ENCODE assay signal across 31 cellular contexts in genomic region chr22:26056455-26056854, GRCh38.
"Had no signal": no experiment of that assay in that cellular context is flagged by ENCODE, and none has a peak within 500 bp of the region (broad histone marks: within the 10 kb centered on the region; RNA-seq: fewer than 3 reads in every experiment).

No MANE protein-coding gene starts in this region.

- H3K27ac ChIP-seq: left lung, lower lobe of right lung, pancreas, prostate gland, skin epidermis, stomach, testis, tibial artery, upper lobe of right lung had no signal

- H3K9me3 Mint-ChIP-seq: immature natural killer cell; mesothelial cell of epicardium; natural killer cell; stimulated activated naive B cell treated with anti-CD40 and anti-IgM and Interleukin-4, amounts not matched to agents 10 μg/mL and 1 μg/mL and 100 μg/mL, for 72 hours had no signal

- H3K4me3 ChIP-seq: left lung, lower lobe of right lung, pancreas, prostate gland, skin epidermis, stomach, testis, tibial artery, upper lobe of right lung had no signal

- H3K4me1 Mint-ChIP-seq: immature natural killer cell, mesothelial cell of epicardium, naive B cell, natural killer cell had no signal

- H3K36me3 Mint-ChIP-seq: immature natural killer cell; mesothelial cell of epicardium; naive B cell; natural killer cell; stimulated activated naive B cell treated with anti-CD40 and anti-IgM and Interleukin-4, amounts not matched to agents 10 μg/mL and 1 μg/mL and 100 μg/mL, for 72 hours had no signal

- H3K36me3 ChIP-seq: left lung, lower lobe of right lung, pancreas, prostate gland, stomach, tibial artery, upper lobe of right lung had no signal

- H3K27me3 ChIP-seq: pancreas, testis, upper lobe of right lung had no signal

- DNase-seq: hypothalamus; immature natural killer cell; kidney; left colon; left lung; lower lobe of right lung; mammary epithelial cell; mesenchymal stem cell; naive B cell; natural killer cell; nephron progenitor cell; nucleus accumbens; pancreas; posterior cingulate gyrus; retina; right cardiac atrium; stimulated activated CD4-positive, alpha-beta T cell treated with anti-CD3 and anti-CD28 coated beads, Interleukin-12 subunit alpha, Interleukin-12 subunit beta, amount 100 ng/mL, for 4 hours; stimulated activated CD4-positive, alpha-beta T cell treated with anti-CD3 and anti-CD28 coated beads, Interleukin-15, amount 100 ng/mL, for 24 hours; stimulated activated CD4-positive, alpha-beta T cell treated with anti-CD3 and anti-CD28 coated beads, Interleukin-2, amount 100 ng/mL, for 24 hours; stimulated activated CD4-positive, alpha-beta T cell treated with anti-CD3 and anti-CD28 coated beads, Interleukin-4, amount 100 ng/mL, for 1 hour; stimulated activated naive B cell treated with anti-CD40 and anti-IgM and Interleukin-4, amounts not matched to agents 10 μg/mL and 1 μg/mL and 100 μg/mL, for 72 hours; stimulated activated naive CD8-positive, alpha-beta T cell treated with anti-CD3 and anti-CD28 coated beads, Interleukin-15, Interleukin-2, amounts not matched to agents 100 U/mL and 50 U/mL, for 24 hours; stomach; testis; tibial artery; trophoblast cell; upper lobe of right lung had no signal

- H3K27ac Mint-ChIP-seq: immature natural killer cell; mesothelial cell of epicardium; natural killer cell; nephron progenitor cell; stimulated activated naive B cell treated with anti-CD40 and anti-IgM and Interleukin-4, amounts not matched to agents 10 μg/mL and 1 μg/mL and 100 μg/mL, for 72 hours had no signal

- H3K9me3 ChIP-seq: left lung, lower lobe of right lung, pancreas, prostate gland, stomach, testis, tibial artery, upper lobe of right lung had no signal

- H3K4me1 ChIP-seq: left lung, lower lobe of right lung, pancreas, prostate gland, stomach, testis, tibial artery, upper lobe of right lung had no signal

- ATAC-seq: left colon; left lung; lower lobe of right lung; natural killer cell; pancreas; right cardiac atrium; sciatic nerve; stimulated activated naive B cell treated with anti-CD40 and anti-IgM and Interleukin-4, amounts not matched to agents 10 μg/mL and 1 μg/mL and 100 μg/mL, for 72 hours; stimulated activated naive CD8-positive, alpha-beta T cell treated with anti-CD3 and anti-CD28 coated beads, Interleukin-15, Interleukin-2, amounts not matched to agents 100 U/mL and 50 U/mL, for 24 hours; upper lobe of right lung had no signal

- H3K4me3 Mint-ChIP-seq: immature natural killer cell; mesothelial cell of epicardium; naive B cell; natural killer cell; nephron progenitor cell; stimulated activated naive B cell treated with anti-CD40 and anti-IgM and Interleukin-4, amounts not matched to agents 10 μg/mL and 1 μg/mL and 100 μg/mL, for 72 hours had no signal
